25 cellular contexts compared by ENCODE assay signal in the genomic region with DNA sequence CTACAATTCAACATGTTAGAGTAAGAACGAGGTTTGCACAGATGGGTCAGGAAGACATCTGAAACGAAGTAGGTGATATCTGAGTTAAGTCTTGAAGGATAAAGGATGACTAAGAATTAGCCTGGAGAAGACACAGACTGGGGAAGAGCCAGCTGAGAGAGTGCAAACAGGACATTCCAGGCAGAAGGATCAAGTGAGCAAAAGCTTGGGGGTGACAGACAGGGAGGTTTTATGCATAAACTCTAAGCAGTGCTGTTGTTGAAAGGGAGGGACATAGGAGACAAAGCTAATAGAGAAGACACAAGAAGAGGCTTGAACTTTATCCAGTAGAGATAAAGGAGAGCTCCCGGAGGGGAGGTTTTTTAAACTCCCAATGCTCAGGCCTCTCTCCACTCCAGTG. TPM values are rescaled to one million over a fixed set of nuclear protein-coding genes. Genes with fewer than 3 reads are reported as not detected.
"Had no signal": no experiment of that assay in that cellular context is flagged by ENCODE, and none has a peak within 500 bp of the region (broad histone marks: within the 10 kb centered on the region; RNA-seq: fewer than 3 reads in every experiment).

No MANE protein-coding gene starts in this region.

- H3K4me1 Mint-ChIP-seq: immature natural killer cell; neural crest cell; stimulated activated naive CD8-positive, alpha-beta T cell treated with anti-CD3 and anti-CD28 coated beads, Interleukin-15, amount 100 ng/mL, for 72 hours had no signal

- H3K27ac Mint-ChIP-seq: effector memory CD8-positive, alpha-beta T cell; immature natural killer cell; natural killer cell treated with Interleukin-12 subunit alpha and Interleukin-12 subunit beta and Interleukin-15 and Interleukin-18, amount 100 ng/mL, for 72 hours; progenitor cell of endocrine pancreas had no signal

- H3K27ac ChIP-seq: lower lobe of right lung, neutrophil, parathyroid adenoma, right lobe of liver, suprapubic skin, transverse colon, upper lobe of right lung, uterus had no signal

- H3K36me3 Mint-ChIP-seq: immature natural killer cell; naive B cell; natural killer cell treated with Interleukin-12 subunit alpha and Interleukin-12 subunit beta and Interleukin-15 and Interleukin-18, amount 100 ng/mL, for 72 hours had no signal

- H3K4me3 ChIP-seq: lower lobe of right lung, right lobe of liver, suprapubic skin, transverse colon, upper lobe of right lung, uterus had no signal

- DNase-seq: cortex of kidney; effector memory CD8-positive, alpha-beta T cell; hypothalamus; immature natural killer cell; islet precursor cell; kidney glomerular epithelial cell; left ventricle myocardium superior; lower lobe of right lung; naive B cell; right lobe of liver; small intestine; stimulated activated CD4-positive, alpha-beta T cell treated with anti-CD3 and anti-CD28 coated beads, Interleukin-15, amount 100 ng/mL, for 24 hours; stimulated activated CD4-positive, alpha-beta T cell treated with anti-CD3 and anti-CD28 coated beads, Interleukin-2, amount 100 ng/mL, for 48 hours; stimulated activated naive CD4-positive, alpha-beta T cell; stimulated activated naive CD8-positive, alpha-beta T cell treated with anti-CD3 and anti-CD28 coated beads, Interleukin-15, amount 100 ng/mL, for 72 hours; transverse colon; upper lobe of right lung; uterus had no signal

- H3K79me2 ChIP-seq: parathyroid adenoma had no signal

- H3K4me3 Mint-ChIP-seq: effector memory CD8-positive, alpha-beta T cell; immature natural killer cell; naive B cell; natural killer cell treated with Interleukin-12 subunit alpha and Interleukin-12 subunit beta and Interleukin-15 and Interleukin-18, amount 100 ng/mL, for 72 hours; neural crest cell; stimulated activated naive CD8-positive, alpha-beta T cell treated with anti-CD3 and anti-CD28 coated beads, Interleukin-15, amount 100 ng/mL, for 72 hours had no signal

- H3K9ac ChIP-seq: parathyroid adenoma had no signal

- H3K36me3 ChIP-seq: lower lobe of right lung, neutrophil, right lobe of liver, suprapubic skin, transverse colon, upper lobe of right lung, uterus had no signal

- H3K9me3 Mint-ChIP-seq: effector memory CD8-positive, alpha-beta T cell; immature natural killer cell; natural killer cell treated with Interleukin-12 subunit alpha and Interleukin-12 subunit beta and Interleukin-15 and Interleukin-18, amount 100 ng/mL, for 72 hours; neural crest cell; stimulated activated naive CD8-positive, alpha-beta T cell treated with anti-CD3 and anti-CD28 coated beads, Interleukin-15, amount 100 ng/mL, for 72 hours had no signal

- H3K4me1 ChIP-seq: lower lobe of right lung, parathyroid adenoma, right lobe of liver, suprapubic skin, transverse colon, upper lobe of right lung, uterus had no signal

- ATAC-seq: effector memory CD8-positive, alpha-beta T cell; left ventricle myocardium superior; lower lobe of right lung; natural killer cell treated with Interleukin-12 subunit alpha and Interleukin-12 subunit beta and Interleukin-15 and Interleukin-18, amount 100 ng/mL, for 72 hours; right lobe of liver; stimulated activated naive CD8-positive, alpha-beta T cell treated with anti-CD3 and anti-CD28 coated beads, Interleukin-15, amount 100 ng/mL, for 72 hours; upper lobe of right lung had no signal

- H3K27me3 ChIP-seq: neutrophil, right lobe of liver, suprapubic skin, transverse colon, upper lobe of right lung, uterus had no signal

RNA-seq across cellular contexts. Expression of a gene that starts 40.2 kb away (rescaled TPM):
- polyA plus RNA-seq: esophagus, small intestine had no signal
